1 cellular context compared by ENCODE assay signal in genomic region chr5:93677344-93678021, GRCh38.
A peak's percentile ranks its signal among the peaks of the same experiment; 100 is the strongest.
TF ChIP-seq lines count a peak whose summit lies in the region.

No MANE protein-coding gene starts in this region.

TF ChIP-seq in SK-N-SH, 30 proteins besides CTCF, POLR2A, EP300 and RAD21 (continued from another document):
- TF ChIP-seq REST (IDR thresholded peaks at IDR 0.05; ENCODE audit: low read depth, low read length), result peak; percentile 45; the same call in 1 of the 2 replicates
- peak; percentile 75 for TF ChIP-seq NFIC (IDR thresholded peaks at IDR 0.05; ENCODE audit: borderline replicate concordance)
- TF ChIP-seq SMC3 (IDR thresholded peaks at IDR 0.05; ENCODE audit: low read depth, low read length), result no peak
- no peak for TF ChIP-seq USF1 (IDR thresholded peaks at IDR 0.05; ENCODE audit: borderline replicate concordance, low read depth)
- TF ChIP-seq MXI1 (IDR thresholded peaks at IDR 0.05; ENCODE audit: low read depth, low read length), result peak; percentile 84
- peak; percentile 70; the same call in 1 of the 2 replicates for TF ChIP-seq SIN3A (IDR thresholded peaks at IDR 0.05; ENCODE audit: borderline replicate concordance, low read depth, low read length)
